In the genomic region with DNA sequence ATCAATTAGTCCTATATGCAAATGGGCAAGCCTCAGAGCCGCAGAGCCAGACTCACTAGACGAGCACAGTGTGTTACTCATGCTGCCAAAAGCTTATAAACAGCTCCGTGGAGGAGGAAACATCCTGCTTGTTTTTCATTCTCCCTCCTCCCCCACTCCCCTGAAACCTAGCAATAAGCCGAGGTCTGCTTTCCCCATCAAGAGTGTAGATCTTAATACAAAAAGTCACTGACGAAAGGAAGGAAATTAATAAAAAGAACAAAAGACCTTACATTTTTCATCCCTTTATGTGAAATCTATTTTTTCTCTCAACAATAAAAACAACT, we compare ENCODE assay signal across 11 cellular contexts.
A peak's percentile ranks its signal among the peaks of the same experiment; 100 is the strongest.
DNase-seq lines count a peak whose midpoint lies in the region; ATAC-seq and TF ChIP-seq lines count a peak whose summit lies in the region.
"Had no signal": no experiment of that assay in that cellular context is flagged by ENCODE, and none has a peak within 500 bp of the region (broad histone marks: within the 10 kb centered on the region; RNA-seq: fewer than 3 reads in every experiment).

No MANE protein-coding gene starts in this region.

- H3K4me1 Mint-ChIP-seq in nephron progenitor cell: peaks cover 93% of the 10 kb centered on the region

- peak overlapping the region; percentile 11 for H3K27ac ChIP-seq in duodenal mucosa (ENCODE audit: low read depth, low read length)
- no peak overlapping the region for H3K27ac ChIP-seq in effector memory CD4-positive, alpha-beta T cell (ENCODE audit: insufficient read depth, low read length, poor library complexity, severe bottlenecking)

- H3K4me3 ChIP-seq in duodenal mucosa (ENCODE audit: low read depth in 1 of 2, low read length in 2 of 2): no peak overlapping the region
- H3K4me3 ChIP-seq in effector memory CD4-positive, alpha-beta T cell (ENCODE audit: insufficient read depth, low read depth, low read length, poor library complexity, severe bottlenecking): no peak overlapping the region

- H3K9me3 ChIP-seq in duodenal mucosa (ENCODE audit: control insufficient read depth in 1 of 2, low read length in 2 of 2): no peaks in the 10 kb centered on the region
- no peaks in the 10 kb centered on the region for H3K9me3 ChIP-seq in effector memory CD4-positive, alpha-beta T cell (ENCODE audit: control insufficient read depth, low read length)

- peak overlapping the region; percentile 72 for H3K27ac Mint-ChIP-seq in nephron progenitor cell

- peak; percentile 16 for DNase-seq in DMS 273 treated with DMSO at 0.1 percent for 48 hours (lab: John Stamatoyannopoulos, UW)
- peak; percentile 20 for DNase-seq in NCI-H1694 (lab: John Stamatoyannopoulos, UW)
- no peak for DNase-seq in nephron progenitor cell
- no peak for DNase-seq in effector memory CD4-positive, alpha-beta T cell
- no peak for DNase-seq in NCI-H2081 treated with DMSO at 0.1 percent for 48 hours (lab: John Stamatoyannopoulos, UW)
- no peak for DNase-seq in SHP77 (lab: John Stamatoyannopoulos, UW)
- DNase-seq: foreskin melanocyte, NCI-H187 treated with DMSO at 0.1 percent for 48 hours, small intestine had no signal

- no peak for TF ChIP-seq CTCF in nephron progenitor cell (IDR thresholded peaks at IDR 0.05)

- H3K9ac ChIP-seq in duodenal mucosa (ENCODE audit: low read depth in 1 of 2, low read length in 2 of 2): no peak overlapping the region

- no peaks in the 10 kb centered on the region for H3K36me3 ChIP-seq in duodenal mucosa (ENCODE audit: control insufficient read depth in 1 of 2, insufficient read depth in 2 of 2, low read length in 2 of 2)
- H3K36me3 ChIP-seq in effector memory CD4-positive, alpha-beta T cell (ENCODE audit: control insufficient read depth, insufficient read depth, low read length): no peaks in the 10 kb centered on the region

- peaks cover 14% of the 10 kb centered on the region for H3K36me3 Mint-ChIP-seq in nephron progenitor cell (ENCODE audit: low read depth)

- no peaks in the 10 kb centered on the region for H3K27me3 ChIP-seq in duodenal mucosa (ENCODE audit: control insufficient read depth in 1 of 2, insufficient read depth in 2 of 2, low read length in 2 of 2)
- no peaks in the 10 kb centered on the region for H3K27me3 ChIP-seq in effector memory CD4-positive, alpha-beta T cell (replicated peaks; ENCODE audit: control insufficient read depth, insufficient read depth, low read length, poor library complexity, severe bottlenecking)

- peaks cover 9% of the 10 kb centered on the region for H3K27me3 Mint-ChIP-seq in nephron progenitor cell (ENCODE audit: low read depth, poor library complexity)

- peak overlapping the region; percentile 45 for H3K4me3 Mint-ChIP-seq in nephron progenitor cell

- no peaks in the 10 kb centered on the region for H3K9me3 Mint-ChIP-seq in nephron progenitor cell

- ATAC-seq in GM18907 (IDR thresholded peaks at IDR 0.05; ENCODE audit: unreplicated experiment): no peak

- peaks cover 11 to 14% of the 10 kb centered on the region in 2 donors for H3K4me1 ChIP-seq in duodenal mucosa (ENCODE audit: control insufficient read depth in 1 of 2, insufficient read depth in 2 of 2, low read length in 2 of 2)
- H3K4me1 ChIP-seq in effector memory CD4-positive, alpha-beta T cell (ENCODE audit: control insufficient read depth, insufficient read depth, low read length, poor library complexity, severe bottlenecking): peaks cover 9% of the 10 kb centered on the region

Comparison
In these comparisons a context has a peak if more than half of its experiments do, and no peak if none do; other contexts are left out.
1. DNase-seq: peak in DMS 273 treated with DMSO at 0.1 percent for 48 hours (single experiment) and NCI-H1694 (single experiment); none in nephron progenitor cell (single experiment), effector memory CD4-positive, alpha-beta T cell (0 of 3), NCI-H2081 treated with DMSO at 0.1 percent for 48 hours (single experiment) and SHP77 (0 of 2).